1 cellular context compared by ENCODE assay signal in genomic region chr1:237269938-237270337, GRCh38.
TF ChIP-seq lines count a peak whose summit lies in the region.

No MANE protein-coding gene starts in this region.

TF ChIP-seq in K562, 482 proteins besides CTCF, POLR2A, EP300 and RAD21 (continued from another document):
- no peak for TF ChIP-seq HCFC1 (IDR thresholded peaks at IDR 0.05; ENCODE audit: low read depth, low read length)
- TF ChIP-seq SMAD4 (CRISPR knock-in tag; conservative IDR thresholded peaks at IDR 0.05) = no peak
- no peak for TF ChIP-seq NCOA4 (IDR thresholded peaks at IDR 0.05; ENCODE audit: partially characterized antibody)
- TF ChIP-seq DACH1 (IDR thresholded peaks at IDR 0.05; ENCODE audit: partially characterized antibody) = no peak
- no peak for TF ChIP-seq POLR3A (IDR thresholded peaks at IDR 0.05; ENCODE audit: borderline replicate concordance, extremely low read depth, insufficient read depth, insufficient read length)
TF ChIP-seq in K562: peak in this region for 0.
